Comparison of ENCODE assay signal across 13 cellular contexts in genomic region chr17:82120148-82120547, GRCh38. TPM values are rescaled to one million over a fixed set of nuclear protein-coding genes. Genes with fewer than 3 reads are reported as not detected.
DNase-seq lines count a peak whose midpoint lies in the region; FAIRE-seq and TF ChIP-seq lines count a peak whose summit lies in the region.
"Had no signal": no experiment of that assay in that cellular context is flagged by ENCODE, and none has a peak within 500 bp of the region (broad histone marks: within the 10 kb centered on the region; RNA-seq: fewer than 3 reads in every experiment).

No MANE protein-coding gene starts in this region.

- peak overlapping the region; percentile 75 for H3K27ac Mint-ChIP-seq in activated naive CD8-positive, alpha-beta T cell treated with anti-CD3 and anti-CD28 coated beads for 36 hours
- H3K27ac Mint-ChIP-seq in mesothelial cell of epicardium = peak overlapping the region; percentile 56

- no peak for FAIRE-seq in frontal cortex (lab: Jason Lieb, UNC)
- FAIRE-seq: GM12891 had no signal

- peak overlapping the region; percentile 14 for H3K4me3 Mint-ChIP-seq in activated naive CD8-positive, alpha-beta T cell treated with anti-CD3 and anti-CD28 coated beads for 36 hours
- H3K4me3 Mint-ChIP-seq in mesothelial cell of epicardium = no peak overlapping the region

- H3K4me1 Mint-ChIP-seq in activated naive CD8-positive, alpha-beta T cell treated with anti-CD3 and anti-CD28 coated beads for 36 hours = peaks cover 43% of the 10 kb centered on the region
- peaks cover 28% of the 10 kb centered on the region for H3K4me1 Mint-ChIP-seq in mesothelial cell of epicardium

- DNase-seq in ELR (ENCODE audit: low read depth) (peak; percentile 75), NB4 (ENCODE audit: low read depth) (peak; percentile 24), mesothelial cell of epicardium (ENCODE audit: low spot score in 2 of 2, unreplicated experiment in 2 of 2) (no peak), NCI-H1694 treated with DMSO at 0.1 percent for 48 hours (lab: John Stamatoyannopoulos, UW) (no peak), frontal cortex (ENCODE audit: low spot score in 2 of 2) (no peak), cerebellar nuclear complex (lab: John Stamatoyannopoulos, UW) (no peak)
- DNase-seq in activated naive CD8-positive, alpha-beta T cell treated with anti-CD3 and anti-CD28 coated beads for 36 hours = no peak
- DNase-seq: dorsolateral prefrontal cortex, NCI-H2107, posterior cingulate gyrus, T1000 had no signal

- no peaks in the 10 kb centered on the region for H3K27me3 Mint-ChIP-seq in activated naive CD8-positive, alpha-beta T cell treated with anti-CD3 and anti-CD28 coated beads for 36 hours
- no peaks in the 10 kb centered on the region for H3K27me3 Mint-ChIP-seq in mesothelial cell of epicardium (ENCODE audit: low read depth)

- no peak for TF ChIP-seq CTCF in NB4 (IDR thresholded peaks at IDR 0.05; ENCODE audit: low read depth, low read length)
- no peak for TF ChIP-seq CTCF in mesothelial cell of epicardium (IDR thresholded peaks at IDR 0.05; ENCODE audit: unreplicated experiment)

- peaks cover 14% of the 10 kb centered on the region for H3K36me3 Mint-ChIP-seq in activated naive CD8-positive, alpha-beta T cell treated with anti-CD3 and anti-CD28 coated beads for 36 hours
- H3K36me3 Mint-ChIP-seq in mesothelial cell of epicardium = peaks cover 17% of the 10 kb centered on the region

- no peak overlapping the region for H3K4me3 ChIP-seq in NB4 (ENCODE audit: low read depth, low read length)
- H3K4me3 ChIP-seq: dorsolateral prefrontal cortex, lung had no signal

- no peak for TF ChIP-seq POLR2A in NB4 (IDR thresholded peaks at IDR 0.05; ENCODE audit: extremely low read depth, insufficient read length)

- no peaks in the 10 kb centered on the region for H3K9me3 Mint-ChIP-seq in activated naive CD8-positive, alpha-beta T cell treated with anti-CD3 and anti-CD28 coated beads for 36 hours
- no peaks in the 10 kb centered on the region for H3K9me3 Mint-ChIP-seq in mesothelial cell of epicardium

RNA-seq across cellular contexts. Expression of gene FASN, which starts 22.1 kb away (rescaled TPM):
- 100 to 1,000 TPM; 282 to 287 TPM for total RNA-seq in activated naive CD8-positive, alpha-beta T cell treated with anti-CD3 and anti-CD28 coated beads for 36 hours
- total RNA-seq in mesothelial cell of epicardium (227 to 230 TPM (median 229 TPM) in 3 replicates), frontal cortex (92.1 TPM)

RNA-seq across cellular contexts. Expression of gene DUS1L, which starts 54.5 kb away (rescaled TPM):
- total RNA-seq in activated naive CD8-positive, alpha-beta T cell treated with anti-CD3 and anti-CD28 coated beads for 36 hours = 100 to 1,000 TPM; 175 to 190 TPM
- 87.3 to 94.9 TPM (median 87.9 TPM) in 3 replicates for total RNA-seq in mesothelial cell of epicardium
- 18.8 TPM for total RNA-seq in frontal cortex

Comparison
In these comparisons a context has a peak if more than half of its experiments do, and no peak if none do; other contexts are left out.
1. DNase-seq: peak in ELR (single experiment) and NB4 (single experiment); none in activated naive CD8-positive, alpha-beta T cell treated with anti-CD3 and anti-CD28 coated beads for 36 hours (single experiment), mesothelial cell of epicardium (0 of 2), NCI-H1694 treated with DMSO at 0.1 percent for 48 hours (single experiment), frontal cortex (0 of 2) and cerebellar nuclear complex (0 of 2).